Comparison of ENCODE assay signal across 8 cellular contexts in genomic region chr12:112381421-112381897, GRCh38. TPM values are rescaled to one million over a fixed set of nuclear protein-coding genes. Genes with fewer than 3 reads are reported as not detected.
DNase-seq lines count a peak whose midpoint lies in the region; ATAC-seq and TF ChIP-seq lines count a peak whose summit lies in the region.

No MANE protein-coding gene starts in this region.

- no peaks in the 10 kb centered on the region for H3K27me3 Mint-ChIP-seq in CD8-positive, alpha-beta T cell (ENCODE audit: low read depth)

- peaks cover 25% of the 10 kb centered on the region for H3K4me1 Mint-ChIP-seq in CD8-positive, alpha-beta T cell (ENCODE audit: low read depth)

- H3K36me3 Mint-ChIP-seq in CD8-positive, alpha-beta T cell, result peaks cover 8% of the 10 kb centered on the region

- intact Hi-C loops in CD8-positive, alpha-beta T cell (cut with DNase I, micrococcal nuclease), result loop anchor here (5.0 to 10.0 kb wide), 5 partner anchors 117 to 1586 kb away; partner anchors contain the start of genes TRAFD1 (in 2 of the 2) and RBM19 (in 1 of the 2)
- intact Hi-C loops in dorsolateral prefrontal cortex (cut with DNase I) (loop anchor here (5.0 to 10.0 kb wide), 9 partner anchors 184 to 627 kb away; partner anchors contain the start of genes ERP29 (in 2 of the 2), TMEM116 (in 2 of the 2), MAPKAPK5 (in 1 of the 2) and NAA25 (in 1 of the 2)), testis (cut with DNase I; ENCODE audit: low total_unique reads) (no loop called here)

- peaks cover 8% of the 10 kb centered on the region for H3K79me2 ChIP-seq in mesendoderm (ENCODE audit: control insufficient read depth, insufficient read depth, low read length)

- H3K9ac ChIP-seq in mesendoderm (ENCODE audit: low read length), result peak overlapping the region; percentile 79

- peak overlapping the region; percentile 69 for H3K4me2 ChIP-seq in mesendoderm (ENCODE audit: low read length)

- peak in 6 of 7 experiments; percentile 2 to 50 (median 24) for DNase-seq in CD8-positive, alpha-beta T cell
- peak; percentile 21 for DNase-seq in T-helper 9 cell
- peak in 1 of 10 donors; percentile 17 for DNase-seq in dorsolateral prefrontal cortex
- DNase-seq in mesendoderm, result peak; percentile 50
- no peak for DNase-seq in testis
- DNase-seq in activated CD8-positive, alpha-beta memory T cell treated with anti-CD3 and anti-CD28 coated beads, Interleukin-2, amount 50 U/mL, for 48 hours, result no peak

- H3K56ac ChIP-seq in mesendoderm (ENCODE audit: low read length), result peak overlapping the region; percentile 90

- H3K27me3 ChIP-seq in CD8-positive, alpha-beta T cell (ENCODE audit: insufficient read depth, low read length), result no peaks in the 10 kb centered on the region
- H3K27me3 ChIP-seq in dorsolateral prefrontal cortex (no peaks in the 10 kb centered on the region), mesendoderm (ENCODE audit: insufficient read depth, low read length, poor library complexity) (no peaks in the 10 kb centered on the region), testis (no peaks in the 10 kb centered on the region)

- no peak for TF ChIP-seq CTCF in CD8-positive, alpha-beta T cell (IDR thresholded peaks at IDR 0.05)
- TF ChIP-seq CTCF in dorsolateral prefrontal cortex (IDR thresholded peaks at IDR 0.05 in 54 of 56, conservative IDR thresholded peaks at IDR 0.05 in 2 of 56; ENCODE audit: low read depth in 1 of 56, partially characterized antibody in 56 of 56) (no peak), testis (IDR thresholded peaks at IDR 0.05) (no peak)

- peak overlapping the region; percentile 27 for H3K27ac ChIP-seq in CD8-positive, alpha-beta T cell (ENCODE audit: low read depth, low read length)
- H3K27ac ChIP-seq in dorsolateral prefrontal cortex, result peak overlapping the region in 57 of 59 donors; percentile 4 to 95 (median 90)
- H3K27ac ChIP-seq in mesendoderm (ENCODE audit: low read depth, low read length), result peak overlapping the region; percentile 86
- H3K27ac ChIP-seq in testis, result peak overlapping the region; percentile 57 to 89

- no peak overlapping the region for H2BK5ac ChIP-seq in mesendoderm (ENCODE audit: low read length)

- H3K4ac ChIP-seq in mesendoderm (ENCODE audit: low read depth, low read length), result no peak overlapping the region

- POLR2A ChIA-PET in CD8-positive, alpha-beta T cell (lab: Charles Lee), result no interaction called here

- H2BK15ac ChIP-seq in mesendoderm (replicated peaks; ENCODE audit: low read depth), result no peak overlapping the region

- H2AK5ac ChIP-seq in mesendoderm (ENCODE audit: low read length), result no peak overlapping the region

- H3K79me1 ChIP-seq in mesendoderm (ENCODE audit: low read length), result peaks cover 5% of the 10 kb centered on the region

- H3K9me3 Mint-ChIP-seq in CD8-positive, alpha-beta T cell, result no peaks in the 10 kb centered on the region

- no peak overlapping the region for H4K5ac ChIP-seq in mesendoderm (ENCODE audit: low read length)

- H3K4me3 ChIP-seq in CD8-positive, alpha-beta T cell (ENCODE audit: low read depth, low read length), result peak overlapping the region; percentile 83
- H3K4me3 ChIP-seq in dorsolateral prefrontal cortex (peak overlapping the region; percentile 35 to 99 (median 90)), mesendoderm (ENCODE audit: low read length) (peak overlapping the region; percentile 75), testis (peak overlapping the region; percentile 81 to 95)

- H3K27ac Mint-ChIP-seq in CD8-positive, alpha-beta T cell, result peak overlapping the region; percentile 88

- H3K9me3 ChIP-seq in CD8-positive, alpha-beta T cell (ENCODE audit: low read length), result no peaks in the 10 kb centered on the region
- no peaks in the 10 kb centered on the region for H3K9me3 ChIP-seq in testis

- no peak overlapping the region for H2BK120ac ChIP-seq in mesendoderm (ENCODE audit: low read depth, low read length)

- H3K23ac ChIP-seq in mesendoderm (ENCODE audit: low read length), result no peak overlapping the region

- H3K36me3 ChIP-seq in CD8-positive, alpha-beta T cell (ENCODE audit: insufficient read depth, low read length), result no peaks in the 10 kb centered on the region
- H3K36me3 ChIP-seq in mesendoderm (ENCODE audit: control insufficient read depth, insufficient read depth, low read length) (no peaks in the 10 kb centered on the region), testis (ENCODE audit: low read depth, missing control alignments) (no peaks in the 10 kb centered on the region)

- no peak overlapping the region for H4K8ac ChIP-seq in mesendoderm (ENCODE audit: low read depth, low read length)

- peaks cover 13% of the 10 kb centered on the region for H3K4me1 ChIP-seq in CD8-positive, alpha-beta T cell (ENCODE audit: insufficient read depth, low read length)
- H3K4me1 ChIP-seq in mesendoderm (ENCODE audit: control insufficient read depth, low read depth, low read length), result no peaks in the 10 kb centered on the region
- H3K4me1 ChIP-seq in testis, result peaks cover 4% of the 10 kb centered on the region

- no CpG with 5 or more reads among the region's 35 CpGs for WGBS in mesendoderm (ENCODE audit: extremely low coverage, insufficient coverage, low lambda C conversion rate)
- 2 to 3% methylated on average over 5 to 30 of the region's 35 CpGs for WGBS in testis, 2 donors

- no peak for TF ChIP-seq POLR2A in testis (IDR thresholded peaks at IDR 0.05)

- ATAC-seq in CD8-positive, alpha-beta T cell, result peak; percentile 19
- ATAC-seq in GM19438 (IDR thresholded peaks at IDR 0.05; ENCODE audit: low read depth, unreplicated experiment), result peak; percentile 42
- ATAC-seq in HG03457 (IDR thresholded peaks at IDR 0.05; ENCODE audit: unreplicated experiment), result peak; percentile 33

- H3K18ac ChIP-seq in mesendoderm (ENCODE audit: low read length), result peak overlapping the region; percentile 71

- peak overlapping the region; percentile 95 for H3K4me3 Mint-ChIP-seq in CD8-positive, alpha-beta T cell

- CTCF ChIA-PET in CD8-positive, alpha-beta T cell (lab: Charles Lee), result no interaction called here

RNA-seq across cellular contexts. Expression of gene HECTD4, which starts 0.8 kb away (rescaled TPM):
- 10 to 100 TPM; 31.8 to 39.6 TPM for total RNA-seq in CD8-positive, alpha-beta T cell
- total RNA-seq in dorsolateral prefrontal cortex (100 to 1,000 TPM; 133 to 246 (median 192) TPM), testis (10 to 100 TPM; 68.8 to 91.8 TPM)
- 6.3 TPM for polyA plus RNA-seq in mesendoderm (2013, experiment 1 of 2)
- 5.5 TPM for polyA plus RNA-seq in mesendoderm (2013, experiment 2 of 2)
- 49.6 TPM for polyA plus RNA-seq in testis (ENCODE audit: insufficient read depth, low read depth, low replicate concordance)

RNA-seq across cellular contexts. Expression of gene RPL6, which starts 27.9 kb away (rescaled TPM):
- 1,000 to 10,000 TPM; 1,700 to 1,770 TPM for total RNA-seq in CD8-positive, alpha-beta T cell
- 100 to 1,000 TPM; 346 to 633 (median 442) TPM for total RNA-seq in dorsolateral prefrontal cortex
- polyA plus RNA-seq in mesendoderm (2013, experiment 1 of 2), result 2,306 TPM
- polyA plus RNA-seq in mesendoderm (2013, experiment 2 of 2), result 2,338 TPM
- 100 to 1,000 TPM; 343 to 498 TPM for total RNA-seq in testis
- 600 TPM for polyA plus RNA-seq in testis (ENCODE audit: insufficient read depth, low read depth, low replicate concordance)

RNA-seq across cellular contexts. Expression of gene PTPN11, which starts 37.3 kb away (rescaled TPM):
- 10 to 100 TPM; 56.0 to 57.9 TPM for total RNA-seq in CD8-positive, alpha-beta T cell
- total RNA-seq in dorsolateral prefrontal cortex (100 to 1,000 TPM; 141 to 247 (median 187) TPM), testis (10 to 100 TPM; 49.4 to 53.0 TPM)
- polyA plus RNA-seq in mesendoderm (2013, experiment 1 of 2), result 83.3 TPM
- polyA plus RNA-seq in mesendoderm (2013, experiment 2 of 2), result 85.0 TPM
- 32.0 TPM for polyA plus RNA-seq in testis (ENCODE audit: insufficient read depth, low read depth, low replicate concordance)

Comparison
In these comparisons a context has a peak if more than half of its experiments do, and no peak if none do; other contexts are left out.
1. DNase-seq: peak in CD8-positive, alpha-beta T cell (6 of 7), T-helper 9 cell (single experiment) and mesendoderm (single experiment); none in testis (single experiment) and activated CD8-positive, alpha-beta memory T cell treated with anti-CD3 and anti-CD28 coated beads, Interleukin-2, amount 50 U/mL, for 48 hours (single experiment).
2. H3K27ac ChIP-seq: peak in every context shown above with its lines; median percentile 90 in dorsolateral prefrontal cortex; 86 in mesendoderm; 73 in testis; 27 in CD8-positive, alpha-beta T cell.
3. Peak in every context shown above with its lines, with median percentiles within 50 percentile points of each other: ATAC-seq and H3K4me3 ChIP-seq.